Comparison of ENCODE assay signal across 8 cellular contexts in the genomic region with DNA sequence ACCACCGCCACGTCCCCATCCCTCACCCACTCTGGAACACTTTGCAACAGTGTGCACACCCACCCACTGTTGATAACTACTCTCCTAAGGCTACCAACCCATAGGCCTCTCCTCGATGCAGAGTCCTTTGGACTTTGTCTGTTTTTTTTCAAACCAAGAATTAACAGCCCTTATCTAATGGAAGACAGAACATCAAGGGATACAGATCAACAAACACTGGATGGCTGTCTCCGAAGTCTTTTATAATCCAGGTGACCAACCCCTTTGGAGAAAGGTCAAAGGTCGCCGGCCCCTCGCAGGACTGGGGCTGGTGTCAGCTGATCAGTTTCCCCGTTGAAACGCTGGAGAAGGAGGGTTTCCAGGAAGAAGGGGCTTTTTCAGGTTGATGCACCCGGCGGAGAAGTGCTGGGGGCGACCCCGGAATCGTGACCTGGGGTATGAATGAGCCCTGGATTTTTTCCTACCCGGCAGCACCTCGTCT. TPM values are rescaled to one million over a fixed set of nuclear protein-coding genes. Genes with fewer than 3 reads are reported as not detected.
A peak's percentile ranks its signal among the peaks of the same experiment; 100 is the strongest.
DNase-seq lines count a peak whose midpoint lies in the region; ATAC-seq and TF ChIP-seq lines count a peak whose summit lies in the region.

No MANE protein-coding gene starts in this region.

- 16 to 30% methylated on average over 4 of the region's 16 CpGs for WGBS in gastroesophageal sphincter (ENCODE audit: low coverage in 1 of 2), 2 donors

- H3K4me3 ChIP-seq in Jurkat, Clone E6-1 (ENCODE audit: low read length) = peak overlapping the region; percentile 67
- peak overlapping the region; percentile 78 to 82 for H3K4me3 ChIP-seq in gastroesophageal sphincter

- peak overlapping the region; percentile 73 to 97 (median 92) for H3K27ac ChIP-seq in gastroesophageal sphincter

- POLR2A ChIA-PET in activated CD4-positive, alpha-beta memory T cell treated with anti-CD3 and anti-CD28 coated beads, Interleukin-2, amount 10 ng/mL, durations not matched to agents 7 days and 5 days (lab: Charles Lee) = interaction anchor here (1.0 to 1.7 kb wide), 6 partner anchors 21 to 853 kb away, joined by 3 to 11 read pairs (median 6); a partner anchor contains a TSS

- H3K36me3 ChIP-seq in gastroesophageal sphincter = peaks cover 0 to 18% of the 10 kb centered on the region in 2 donors

- TF ChIP-seq EP300 in gastroesophageal sphincter (IDR thresholded peaks at IDR 0.05) = no peak

- H3K9me3 Mint-ChIP-seq in activated CD4-positive, alpha-beta memory T cell treated with anti-CD3 and anti-CD28 coated beads, Interleukin-2, amount 10 ng/mL, durations not matched to agents 7 days and 5 days = no peaks in the 10 kb centered on the region
- no peaks in the 10 kb centered on the region for H3K9me3 Mint-ChIP-seq in osteocyte (ENCODE audit: unreplicated experiment)

- H3K27me3 Mint-ChIP-seq in activated CD4-positive, alpha-beta memory T cell treated with anti-CD3 and anti-CD28 coated beads, Interleukin-2, amount 10 ng/mL, durations not matched to agents 7 days and 5 days = no peaks in the 10 kb centered on the region
- no peaks in the 10 kb centered on the region for H3K27me3 Mint-ChIP-seq in osteocyte (ENCODE audit: unreplicated experiment)

- H3K9me3 ChIP-seq in gastroesophageal sphincter = no peaks in the 10 kb centered on the region

- H3K4me1 Mint-ChIP-seq in activated CD4-positive, alpha-beta memory T cell treated with anti-CD3 and anti-CD28 coated beads, Interleukin-2, amount 10 ng/mL, durations not matched to agents 7 days and 5 days = peaks cover 46% of the 10 kb centered on the region
- peaks cover 32% of the 10 kb centered on the region for H3K4me1 Mint-ChIP-seq in osteocyte (ENCODE audit: unreplicated experiment)

- H3K27me3 ChIP-seq in gastroesophageal sphincter = no peaks in the 10 kb centered on the region

- H3K27ac Mint-ChIP-seq in activated CD4-positive, alpha-beta memory T cell treated with anti-CD3 and anti-CD28 coated beads, Interleukin-2, amount 10 ng/mL, durations not matched to agents 7 days and 5 days = peak overlapping the region; percentile 78
- peak overlapping the region; percentile 91 for H3K27ac Mint-ChIP-seq in osteocyte (ENCODE audit: unreplicated experiment)

- H3K36me3 Mint-ChIP-seq in activated CD4-positive, alpha-beta memory T cell treated with anti-CD3 and anti-CD28 coated beads, Interleukin-2, amount 10 ng/mL, durations not matched to agents 7 days and 5 days (ENCODE audit: low read depth) = peaks cover 19% of the 10 kb centered on the region
- H3K36me3 Mint-ChIP-seq in osteocyte (ENCODE audit: unreplicated experiment) = peaks cover 17% of the 10 kb centered on the region

- CTCF ChIA-PET in activated CD4-positive, alpha-beta memory T cell treated with anti-CD3 and anti-CD28 coated beads, Interleukin-2, amount 10 ng/mL, durations not matched to agents 7 days and 5 days (lab: Charles Lee) = interaction anchor here (1.1 to 2.8 kb wide), 28 partner anchors 9 to 441 kb away, joined by 3 to 59 read pairs (median 7); a partner anchor contains a TSS

- peaks cover 3 to 35% (median 5%) of the 10 kb centered on the region in 3 donors for H3K4me1 ChIP-seq in gastroesophageal sphincter

- peak overlapping the region; percentile 79 for H3K4me3 Mint-ChIP-seq in activated CD4-positive, alpha-beta memory T cell treated with anti-CD3 and anti-CD28 coated beads, Interleukin-2, amount 10 ng/mL, durations not matched to agents 7 days and 5 days
- H3K4me3 Mint-ChIP-seq in osteocyte (ENCODE audit: unreplicated experiment) = peak overlapping the region; percentile 85

- peak; percentile 42 to 78 (median 77) for DNase-seq in NCI-H1417 (lab: John Stamatoyannopoulos, UW)
- DNase-seq in NCI-H1417 treated with DMSO at 0.1 percent for 48 hours (lab: John Stamatoyannopoulos, UW) = no peak
- no peak for DNase-seq in Jurkat, Clone E6-1 (ENCODE audit: low read depth, low spot score)
- DNase-seq in activated CD4-positive, alpha-beta memory T cell treated with anti-CD3 and anti-CD28 coated beads, Interleukin-2, amount 10 ng/mL, durations not matched to agents 7 days and 5 days = peak; percentile 26
- DNase-seq in osteocyte (ENCODE audit: extremely low spot score, unreplicated experiment) = no peak
- DNase-seq in mesenteric fat pad (ENCODE audit: low spot score) = no peak

- TF ChIP-seq CTCF in gastroesophageal sphincter (IDR thresholded peaks at IDR 0.05) (no peak), osteocyte (IDR thresholded peaks at IDR 0.05) (no peak)

- ATAC-seq in GM21825 (IDR thresholded peaks at IDR 0.05; ENCODE audit: unreplicated experiment) (peak; percentile 2), gastroesophageal sphincter (peak; percentile 4)

- TF ChIP-seq POLR2A in gastroesophageal sphincter (IDR thresholded peaks at IDR 0.05) = no peak

RNA-seq across cellular contexts. Expression of a gene that starts 0.5 kb away (rescaled TPM):
- polyA plus RNA-seq in Jurkat, Clone E6-1 (2012; ENCODE audit: insufficient read depth, insufficient read length) = 8.5 TPM
- 10 to 100 TPM; 10.9 to 11.6 TPM for total RNA-seq in activated CD4-positive, alpha-beta memory T cell treated with anti-CD3 and anti-CD28 coated beads, Interleukin-2, amount 10 ng/mL, durations not matched to agents 7 days and 5 days
- total RNA-seq in gastroesophageal sphincter = 10 to 100 TPM; 15.6 to 23.9 (median 17.5) TPM
- total RNA-seq in osteocyte = 21.7 and 21.8 TPM in 2 replicates
- total RNA-seq in mesenteric fat pad = 15.0 TPM

RNA-seq across cellular contexts. Expression of a gene that starts 54.0 kb away (rescaled TPM):
- polyA plus RNA-seq in Jurkat, Clone E6-1 (2012; ENCODE audit: insufficient read depth, insufficient read length) = 1.7 TPM
- 1 to 10 TPM; 3.7 to 4.5 TPM for total RNA-seq in activated CD4-positive, alpha-beta memory T cell treated with anti-CD3 and anti-CD28 coated beads, Interleukin-2, amount 10 ng/mL, durations not matched to agents 7 days and 5 days
- total RNA-seq in gastroesophageal sphincter (10 to 100 TPM; 19.8 to 28.7 (median 22.6) TPM), osteocyte (49.7 and 51.0 TPM in 2 replicates), mesenteric fat pad (63.4 TPM)

Comparison
In these comparisons a context has a peak if more than half of its experiments do, and no peak if none do; other contexts are left out.
1. DNase-seq: peak in NCI-H1417 (3 of 3) and activated CD4-positive, alpha-beta memory T cell treated with anti-CD3 and anti-CD28 coated beads, Interleukin-2, amount 10 ng/mL, durations not matched to agents 7 days and 5 days (single experiment); none in NCI-H1417 treated with DMSO at 0.1 percent for 48 hours (single experiment), Jurkat, Clone E6-1 (single experiment), osteocyte (single experiment) and mesenteric fat pad (single experiment).